9 cellular contexts compared by ENCODE assay signal in the genomic region with DNA sequence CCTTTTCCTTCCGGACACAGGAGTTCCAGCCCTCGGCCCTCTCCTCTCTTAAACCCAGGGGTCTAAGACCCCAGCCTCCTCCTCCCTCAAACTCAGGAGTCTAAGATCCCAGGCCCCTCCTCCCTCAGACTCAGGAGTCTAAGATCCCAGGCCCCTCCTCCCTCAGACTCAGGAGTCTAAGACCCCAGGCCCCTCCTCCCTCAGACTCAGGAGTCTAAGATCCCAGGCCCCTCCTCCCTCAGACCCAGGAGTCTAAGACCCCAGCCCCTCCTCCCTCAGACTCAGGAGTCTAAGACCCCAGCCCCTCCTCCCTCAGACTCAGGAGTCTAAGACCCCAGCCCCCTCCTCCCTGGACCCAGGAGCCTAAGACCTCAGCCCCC. TPM values are rescaled to one million over a fixed set of nuclear protein-coding genes. Genes with fewer than 3 reads are reported as not detected.
DNase-seq lines count a peak whose midpoint lies in the region; ATAC-seq, FAIRE-seq and TF ChIP-seq lines count a peak whose summit lies in the region.
"Not testable (repeated sequence)": the region's sequence is repeated elsewhere in the genome, so short reads cannot be mapped to it uniquely, and the experiment has no call there.
"Had no signal": no experiment of that assay in that cellular context is flagged by ENCODE, and none has a peak within 500 bp of the region (broad histone marks: within the 10 kb centered on the region; RNA-seq: fewer than 3 reads in every experiment).

No MANE protein-coding gene starts in this region.

- intact Hi-C loops in kidney (cut with DNase I); sigmoid colon (cut with DNase I): not testable (repeated sequence)

- peak overlapping the region; percentile 70 for H3K4me2 ChIP-seq in neural cell (ENCODE audit: low read length)

- not testable (repeated sequence) for H2AFZ ChIP-seq in neural cell (ENCODE audit: low read depth, low read length)

- H3K4me1 Mint-ChIP-seq in chondrocyte (ENCODE audit: low read depth): peaks cover 17% of the 10 kb centered on the region

- H4K20me1 ChIP-seq in neural cell (ENCODE audit: insufficient read depth): not testable (repeated sequence)

- TF ChIP-seq CTCF in chondrocyte (IDR thresholded peaks at IDR 0.05); gastroesophageal sphincter (IDR thresholded peaks at IDR 0.05); kidney (IDR thresholded peaks at IDR 0.05; ENCODE audit: borderline replicate concordance, extremely low read depth, insufficient read depth); neural cell (IDR thresholded peaks at IDR 0.05; ENCODE audit: poor library complexity, severe bottlenecking); sigmoid colon (IDR thresholded peaks at IDR 0.05): not testable (repeated sequence)

- H3K27ac Mint-ChIP-seq in chondrocyte (ENCODE audit: unreplicated experiment): not testable (repeated sequence)

- not testable (repeated sequence) for H3F3A ChIP-seq in neural cell (ENCODE audit: insufficient read depth, low read length, poor library complexity, severe bottlenecking)

- H3K79me2 ChIP-seq in neural cell (replicated peaks; ENCODE audit: insufficient read depth, low read length): peaks cover 80% of the 10 kb centered on the region

- H3K9me3 Mint-ChIP-seq in chondrocyte (ENCODE audit: low read depth): not testable (repeated sequence)

- TF ChIP-seq EP300 in gastroesophageal sphincter (IDR thresholded peaks at IDR 0.05); neural cell (conservative IDR thresholded peaks at IDR 0.05; ENCODE audit: poor library complexity, severe bottlenecking); sigmoid colon (IDR thresholded peaks at IDR 0.05): not testable (repeated sequence)

- not testable (repeated sequence) for H3K36me3 Mint-ChIP-seq in chondrocyte (ENCODE audit: low read depth)

- H3K4me3 ChIP-seq in H7 (ENCODE audit: insufficient read depth, low read depth, low read length) (peak overlapping the region; percentile 53), SK-N-MC (peak overlapping the region; percentile 61), gastroesophageal sphincter (peak overlapping the region in 1 of 2 donors; percentile 36), neural cell (ENCODE audit: low read length) (peak overlapping the region; percentile 67), sigmoid colon (peak overlapping the region in 3 of 4 donors; percentile 17 to 33 (median 24))
- not testable (repeated sequence) for H3K4me3 ChIP-seq in kidney (ENCODE audit: low read length in 2 of 2)

- not testable (repeated sequence) for DNase-seq in H7; SK-N-MC (ENCODE audit: low read depth, low spot score); chondrocyte (ENCODE audit: low spot score); kidney; sigmoid colon

- peaks cover 0 to 37% (median 6%) of the 10 kb centered on the region in 3 donors for H3K4me1 ChIP-seq in gastroesophageal sphincter
- peaks cover 4 to 14% of the 10 kb centered on the region in 2 donors for H3K4me1 ChIP-seq in kidney (ENCODE audit: control insufficient read depth in 1 of 2, insufficient read depth in 1 of 2, low read depth in 1 of 2, low read length in 2 of 2)
- peaks cover 0 to 16% (median 11%) of the 10 kb centered on the region in 4 donors for H3K4me1 ChIP-seq in sigmoid colon

- not testable (repeated sequence) for H3K27me3 Mint-ChIP-seq in chondrocyte (ENCODE audit: low read depth)

- TF ChIP-seq RAD21 in neural cell (conservative IDR thresholded peaks at IDR 0.05): not testable (repeated sequence)

- not testable (repeated sequence) for TF ChIP-seq POLR2A in gastroesophageal sphincter (IDR thresholded peaks at IDR 0.05); sigmoid colon (IDR thresholded peaks at IDR 0.05)

- H3K9ac ChIP-seq in SK-N-MC (ENCODE audit: insufficient read length) (peak overlapping the region; percentile 22), kidney (ENCODE audit: low read length in 2 of 2) (peak overlapping the region in 1 of 2 donors; percentile 58), neural cell (ENCODE audit: low read length) (peak overlapping the region; percentile 65)

- whole genome bisulfite sequencing in gastroesophageal sphincter (ENCODE audit: low coverage in 1 of 2), 2 donors: 20% methylated on average over 1 of the region's 2 CpGs; no CpG with 5 or more reads in 1 of the 2 donors
- 68 to 77% methylated on average over 2 of the region's 2 CpGs for WGBS in sigmoid colon, 2 donors

- not testable (repeated sequence) for FAIRE-seq in kidney (lab: Jason Lieb, UNC)

- not testable (repeated sequence) for ATAC-seq in gastroesophageal sphincter

- H3K4me3 Mint-ChIP-seq in chondrocyte (ENCODE audit: unreplicated experiment): peak overlapping the region; percentile 42

- H3K27me3 ChIP-seq in H7 (ENCODE audit: control insufficient read depth, insufficient read depth, low read length): peaks cover 41% of the 10 kb centered on the region
- not testable (repeated sequence) for H3K27me3 ChIP-seq in gastroesophageal sphincter; neural cell (ENCODE audit: insufficient read depth, low read depth, low read length); sigmoid colon

- H3K9me3 ChIP-seq in SK-N-MC (ENCODE audit: low read depth, low read length); gastroesophageal sphincter; kidney (ENCODE audit: control insufficient read depth in 1 of 2, low read length in 2 of 2); neural cell (ENCODE audit: low read length); sigmoid colon: not testable (repeated sequence)

- H3K9me2 ChIP-seq in neural cell (ENCODE audit: insufficient read depth, low read length): not testable (repeated sequence)

- not testable (repeated sequence) for H3K36me3 ChIP-seq in H7 (replicated peaks; ENCODE audit: control insufficient read depth, insufficient read depth, low read length); SK-N-MC (ENCODE audit: insufficient read depth, low read length); gastroesophageal sphincter; kidney (ENCODE audit: control insufficient read depth in 1 of 2, insufficient read depth in 2 of 2, low read length in 2 of 2); neural cell (ENCODE audit: insufficient read depth, low read length); sigmoid colon

- not testable (repeated sequence) for H3K27ac ChIP-seq in SK-N-MC
- H3K27ac ChIP-seq in gastroesophageal sphincter (peak overlapping the region in 3 of 4 donors; percentile 66 to 77 (median 68)), kidney (ENCODE audit: low read depth in 2 of 2, low read length in 2 of 2) (peak overlapping the region; percentile 17 to 57), neural cell (ENCODE audit: low read length) (peak overlapping the region; percentile 63), sigmoid colon (peak overlapping the region; percentile 41 to 64 (median 60))

RNA-seq across cellular contexts. Expression of a gene that starts 4.1 kb away (rescaled TPM):
- total RNA-seq in H7 (2014; rRNA removed; shearing (Covaris generic)): 9.9 and 12.3 TPM in 2 replicates
- total RNA-seq in chondrocyte: 5.6 to 7.1 TPM (median 6.1 TPM) in 3 replicates
- 10 to 100 TPM; 19.8 to 52.5 (median 31.6) TPM for total RNA-seq in gastroesophageal sphincter
- 25.3 TPM for total RNA-seq in kidney
- polyA plus RNA-seq in kidney (ENCODE audit: insufficient read depth, low read depth, low replicate concordance): 47.0 TPM
- 211 and 220 TPM in 2 replicates for polyA plus RNA-seq in neural cell
- 114 and 135 TPM in 2 replicates for polyA minus RNA-seq in neural cell
- total RNA-seq in sigmoid colon: 10 to 100 TPM; 16.4 to 21.7 (median 19.7) TPM
- polyA plus RNA-seq in sigmoid colon: 1 to 10 TPM in 2 of 3 donors, under 1 TPM in 1; 0.92 to 5.7 (median 1.2) TPM
- polyA plus RNA-seq: CD4-positive, CD25-positive, alpha-beta regulatory T cell had no signal

RNA-seq across cellular contexts. Expression of a gene that starts 16.1 kb away (rescaled TPM):
- 59.0 and 70.5 TPM in 2 replicates for total RNA-seq in H7 (2014; rRNA removed; shearing (Covaris generic))
- total RNA-seq in chondrocyte (50.7 to 53.9 TPM (median 52.5 TPM) in 3 replicates), gastroesophageal sphincter (10 to 100 TPM; 33.9 to 54.1 (median 45.0) TPM), kidney (44.3 TPM), sigmoid colon (10 to 100 TPM; 22.5 to 39.6 (median 35.6) TPM)
- polyA plus RNA-seq in kidney (ENCODE audit: insufficient read depth, low read depth, low replicate concordance) (95.4 TPM), neural cell (983 and 1,008 TPM in 2 replicates), sigmoid colon (10 to 100 TPM; 18.0 to 40.2 (median 33.6) TPM)
- 194 and 197 TPM in 2 replicates for polyA minus RNA-seq in neural cell

RNA-seq across cellular contexts. Expression of a gene that starts 23.7 kb away (rescaled TPM):
- 0.21 and 0.26 TPM in 2 replicates for total RNA-seq in H7 (2014; rRNA removed; shearing (Covaris generic))
- total RNA-seq in chondrocyte (0.12 to 0.27 TPM in 2 of 3 replicates, not detected in the other), gastroesophageal sphincter (under 1 TPM in 1 of 4 donors, not detected in 3; 0.13 TPM), kidney (0.28 TPM), sigmoid colon (1 to 10 TPM in 1 of 4 donors, under 1 TPM in 2, not detected in 1; 0.27 to 1.1 (median 0.36) TPM)
- polyA plus RNA-seq in kidney (ENCODE audit: insufficient read depth, low read depth, low replicate concordance) (0.22 TPM), neural cell (not detected in 2 replicates), sigmoid colon (under 1 TPM in 1 of 3 donors, not detected in 2; 0.66 TPM)
- polyA minus RNA-seq in neural cell: 0.23 and 0.24 TPM in 2 replicates
- total RNA-seq: urinary bladder had no signal

RNA-seq across cellular contexts. Expression of a gene that starts 34.4 kb away (rescaled TPM):
- total RNA-seq in H7 (2014; rRNA removed; shearing (Covaris generic)): 16.9 and 31.0 TPM in 2 replicates
- total RNA-seq in chondrocyte: 16.3 to 23.6 TPM (median 19.9 TPM) in 3 replicates
- total RNA-seq in gastroesophageal sphincter: 10 to 100 TPM in 3 of 4 donors, 1 to 10 TPM in 1; 3.4 to 25.8 (median 15.7) TPM
- total RNA-seq in kidney: 17.0 TPM
- polyA plus RNA-seq in kidney (ENCODE audit: insufficient read depth, low read depth, low replicate concordance): 3.9 TPM
- 1.3 TPM in 1 of 2 replicates, not detected in the other for polyA plus RNA-seq in neural cell
- not detected in 2 replicates for polyA minus RNA-seq in neural cell
- total RNA-seq in sigmoid colon: 10 to 100 TPM in 2 of 4 donors, 1 to 10 TPM in 2; 3.2 to 15.5 (median 9.8) TPM
- 10 to 100 TPM; 18.6 to 69.2 (median 53.9) TPM for polyA plus RNA-seq in sigmoid colon

RNA-seq across cellular contexts. Expression of a gene that starts 39.2 kb away (rescaled TPM):
- 12.3 and 18.6 TPM in 2 replicates for total RNA-seq in H7 (2014; rRNA removed; shearing (Covaris generic))
- total RNA-seq in chondrocyte (11.9 to 17.6 TPM (median 12.1 TPM) in 3 replicates), gastroesophageal sphincter (10 to 100 TPM; 10.8 to 19.9 (median 14.2) TPM), kidney (15.3 TPM), sigmoid colon (10 to 100 TPM; 12.1 to 23.3 (median 14.8) TPM)
- polyA plus RNA-seq in kidney (ENCODE audit: insufficient read depth, low read depth, low replicate concordance) (25.6 TPM), neural cell (11.9 and 19.9 TPM in 2 replicates), sigmoid colon (10 to 100 TPM; 15.0 to 21.5 (median 19.8) TPM)
- polyA minus RNA-seq in neural cell: 10.0 and 11.7 TPM in 2 replicates
